In genomic region chr5:133132717-133133116, GRCh38 we compare ENCODE assay signal across 33 cellular contexts.
"Had no signal": no experiment of that assay in that cellular context is flagged by ENCODE, and none has a peak within 500 bp of the region (broad histone marks: within the 10 kb centered on the region; RNA-seq: fewer than 3 reads in every experiment).

No MANE protein-coding gene starts in this region.

- H3K9me3 Mint-ChIP-seq: activated B cell treated with CpG ODN at 0.5 μM for 24 hours; activated CD4-positive, alpha-beta memory T cell treated with anti-CD3 and anti-CD28 coated beads, Interleukin-2, amount 10 ng/mL, durations not matched to agents 7 days and 5 days; activated T-cell treated with anti-CD3 and anti-CD28 coated beads, Interleukin-2, amount 50 U/mL, for 4 hours; activated T-helper 1 cell treated with anti-CD3 and anti-CD28 coated beads, Interleukin-12 subunit alpha, Interleukin-12 subunit beta, Interleukin-2, Interleukin-4 antibody, amounts not matched to agents 30 ng/mL and 10 ng/mL and 1 ng/mL, durations not matched to agents 14 hours and 24 hours and 36 hours; activated T-helper 17 cell treated with anti-CD3 and anti-CD28 coated beads, Interleukin-2, amount 50 U/mL, for 72 hours; T-helper 1 cell treated with Interleukin-12 subunit alpha and Interleukin-12 subunit beta and Interleukin-4 antibody, amounts not matched to agents 30 μg/mL and 1 μg/mL, for 36 hours; T-helper 2 cell treated with Interferon-gamma antibody and Interleukin-4, amounts not matched to agents 5 μg/mL and 100 μg/mL, for 36 hours had no signal

- H3K27me3 ChIP-seq: adrenal gland, body of pancreas, brain microvascular endothelial cell, breast epithelium had no signal

- H3K27ac ChIP-seq: adrenal gland, body of pancreas, brain microvascular endothelial cell, breast epithelium, VCaP had no signal

- H3K36me3 ChIP-seq: adrenal gland, brain microvascular endothelial cell, breast epithelium had no signal

- ATAC-seq: activated CD4-positive, alpha-beta T cell treated with anti-CD3 and anti-CD28 coated beads for 36 hours; activated CD8-positive, alpha-beta memory T cell treated with anti-CD3 and anti-CD28 coated beads, Interleukin-2, amount 10 ng/mL, durations not matched to agents 7 days and 5 days; activated CD8-positive, alpha-beta T cell treated with anti-CD3 and anti-CD28 coated beads, Interleukin-2, amount 10 ng/mL, durations not matched to agents 7 days and 5 days; activated naive CD4-positive, alpha-beta T cell treated with anti-CD3 and anti-CD28 coated beads, Interleukin-2, amount 50 U/mL, for 72 hours; activated T-cell treated with anti-CD3 and anti-CD28 coated beads, Interleukin-2, amount 50 U/mL, for 4 hours; activated T-cell treated with anti-CD3 and anti-CD28 coated beads, Interleukin-2, amount 50 U/mL, for 72 hours; activated T-helper 17 cell treated with anti-CD3 and anti-CD28 coated beads, Interleukin-2, amount 50 U/mL, for 72 hours; body of pancreas had no signal

- DNase-seq: activated B cell treated with CpG ODN at 0.5 μM for 24 hours; activated CD4-positive, alpha-beta memory T cell treated with anti-CD3 and anti-CD28 coated beads, Interleukin-2, amount 10 ng/mL, durations not matched to agents 7 days and 5 days; activated CD4-positive, alpha-beta T cell treated with anti-CD3 and anti-CD28 coated beads for 36 hours; activated CD4-positive, alpha-beta T cell treated with anti-CD3 and anti-CD28 coated beads for 48 hours; activated CD4-positive, alpha-beta T cell treated with anti-CD3 and anti-CD28 coated beads, Interleukin-2, amount 10 ng/mL, durations not matched to agents 7 days and 5 days; activated CD4-positive, alpha-beta T cell treated with anti-CD3 and anti-CD28 coated beads, Interleukin-2, amount 50 U/mL, for 48 hours; activated CD4-positive, CD25-positive, alpha-beta regulatory T cell treated with anti-CD3 and anti-CD28 coated beads, Interleukin-2, amount 50 U/mL, for 72 hours; activated CD8-positive, alpha-beta memory T cell treated with anti-CD3 and anti-CD28 coated beads for 24 hours; activated CD8-positive, alpha-beta memory T cell treated with anti-CD3 and anti-CD28 coated beads, Interleukin-2, amount 10 ng/mL, durations not matched to agents 7 days and 5 days; activated CD8-positive, alpha-beta T cell treated with anti-CD3 and anti-CD28 coated beads, Interleukin-2, amount 10 ng/mL, durations not matched to agents 7 days and 5 days; activated gamma-delta T cell treated with Interleukin-2 at 50 U/mL for 16 hours; activated naive CD4-positive, alpha-beta T cell; activated naive CD4-positive, alpha-beta T cell treated with anti-CD3 and anti-CD28 coated beads for 36 hours; activated naive CD4-positive, alpha-beta T cell treated with anti-CD3 and anti-CD28 coated beads, Interleukin-2, amount 50 U/mL, for 16 hours; activated naive CD8-positive, alpha-beta T cell treated with anti-CD3 and anti-CD28 coated beads for 36 hours; activated T-cell treated with anti-CD3 and anti-CD28 coated beads for 4 hours; activated T-cell treated with anti-CD3 and anti-CD28 coated beads, Interleukin-2, amount 50 U/mL, for 1 hour; activated T-cell treated with anti-CD3 and anti-CD28 coated beads, Interleukin-2, amount 50 U/mL, for 4 hours; activated T-cell treated with anti-CD3 and anti-CD28 coated beads, Interleukin-2, amount 50 U/mL, for 72 hours; amniotic stem cell; aorta; brain microvascular endothelial cell; central memory CD4-positive, alpha-beta T cell; T-helper 9 cell had no signal

- H3K4me3 ChIP-seq: adrenal gland, body of pancreas, breast epithelium had no signal

- H3K4me3 Mint-ChIP-seq: activated B cell treated with CpG ODN at 0.5 μM for 24 hours; activated CD4-positive, alpha-beta memory T cell treated with anti-CD3 and anti-CD28 coated beads, Interleukin-2, amount 10 ng/mL, durations not matched to agents 7 days and 5 days; activated CD4-positive, alpha-beta T cell treated with anti-CD3 and anti-CD28 coated beads for 36 hours; activated CD4-positive, alpha-beta T cell treated with anti-CD3 and anti-CD28 coated beads, Interleukin-2, amount 10 ng/mL, durations not matched to agents 7 days and 5 days; activated CD8-positive, alpha-beta memory T cell treated with anti-CD3 and anti-CD28 coated beads, Interleukin-2, amount 10 ng/mL, durations not matched to agents 7 days and 5 days; activated CD8-positive, alpha-beta T cell treated with anti-CD3 and anti-CD28 coated beads, Interleukin-2, amount 10 ng/mL, durations not matched to agents 7 days and 5 days; activated naive CD4-positive, alpha-beta T cell treated with anti-CD3 and anti-CD28 coated beads for 36 hours; activated naive CD8-positive, alpha-beta T cell treated with anti-CD3 and anti-CD28 coated beads for 36 hours; activated T-cell treated with anti-CD3 and anti-CD28 coated beads, Interleukin-2, amount 50 U/mL, for 4 hours; activated T-cell treated with anti-CD3 and anti-CD28 coated beads, Interleukin-2, amount 50 U/mL, for 72 hours; activated T-helper 1 cell treated with anti-CD3 and anti-CD28 coated beads, Interleukin-12 subunit alpha, Interleukin-12 subunit beta, Interleukin-2, Interleukin-4 antibody, amounts not matched to agents 30 ng/mL and 10 ng/mL and 1 ng/mL, durations not matched to agents 14 hours and 24 hours and 36 hours; activated T-helper 17 cell treated with anti-CD3 and anti-CD28 coated beads, Interleukin-2, amount 50 U/mL, for 72 hours; T-helper 1 cell treated with Interleukin-12 subunit alpha and Interleukin-12 subunit beta and Interleukin-4 antibody, amounts not matched to agents 30 μg/mL and 1 μg/mL, for 36 hours; T-helper 2 cell treated with Interferon-gamma antibody and Interleukin-4, amounts not matched to agents 5 μg/mL and 100 μg/mL, for 36 hours had no signal

- H3K27ac Mint-ChIP-seq: activated B cell treated with CpG ODN at 0.5 μM for 24 hours; activated CD4-positive, alpha-beta memory T cell treated with anti-CD3 and anti-CD28 coated beads, Interleukin-2, amount 10 ng/mL, durations not matched to agents 7 days and 5 days; activated CD4-positive, alpha-beta T cell treated with anti-CD3 and anti-CD28 coated beads for 36 hours; activated CD4-positive, alpha-beta T cell treated with anti-CD3 and anti-CD28 coated beads, Interleukin-2, amount 10 ng/mL, durations not matched to agents 7 days and 5 days; activated CD8-positive, alpha-beta memory T cell treated with anti-CD3 and anti-CD28 coated beads, Interleukin-2, amount 10 ng/mL, durations not matched to agents 7 days and 5 days; activated CD8-positive, alpha-beta T cell treated with anti-CD3 and anti-CD28 coated beads, Interleukin-2, amount 10 ng/mL, durations not matched to agents 7 days and 5 days; activated naive CD4-positive, alpha-beta T cell treated with anti-CD3 and anti-CD28 coated beads for 36 hours; activated naive CD4-positive, alpha-beta T cell treated with anti-CD3 and anti-CD28 coated beads, Interleukin-2, amount 50 U/mL, for 72 hours; activated naive CD8-positive, alpha-beta T cell treated with anti-CD3 and anti-CD28 coated beads for 36 hours; activated T-cell treated with anti-CD3 and anti-CD28 coated beads, Interleukin-2, amount 50 U/mL, for 72 hours; activated T-helper 1 cell treated with anti-CD3 and anti-CD28 coated beads, Interleukin-12 subunit alpha, Interleukin-12 subunit beta, Interleukin-2, Interleukin-4 antibody, amounts not matched to agents 30 ng/mL and 10 ng/mL and 1 ng/mL, durations not matched to agents 14 hours and 24 hours and 36 hours; activated T-helper 17 cell treated with anti-CD3 and anti-CD28 coated beads, Interleukin-2, amount 50 U/mL, for 72 hours; T-helper 1 cell treated with Interleukin-12 subunit alpha and Interleukin-12 subunit beta and Interleukin-4 antibody, amounts not matched to agents 30 μg/mL and 1 μg/mL, for 36 hours; T-helper 2 cell treated with Interferon-gamma antibody and Interleukin-4, amounts not matched to agents 5 μg/mL and 100 μg/mL, for 36 hours had no signal

- H3K4me1 Mint-ChIP-seq: activated B cell treated with CpG ODN at 0.5 μM for 24 hours; activated CD4-positive, alpha-beta memory T cell treated with anti-CD3 and anti-CD28 coated beads, Interleukin-2, amount 10 ng/mL, durations not matched to agents 7 days and 5 days; activated CD4-positive, alpha-beta T cell treated with anti-CD3 and anti-CD28 coated beads for 36 hours; activated CD4-positive, alpha-beta T cell treated with anti-CD3 and anti-CD28 coated beads, Interleukin-2, amount 10 ng/mL, durations not matched to agents 7 days and 5 days; activated naive CD8-positive, alpha-beta T cell treated with anti-CD3 and anti-CD28 coated beads for 36 hours; activated T-helper 17 cell treated with anti-CD3 and anti-CD28 coated beads, Interleukin-2, amount 50 U/mL, for 72 hours had no signal

- H3K9me3 ChIP-seq: adrenal gland, body of pancreas, breast epithelium had no signal

- H3K36me3 Mint-ChIP-seq: activated CD8-positive, alpha-beta memory T cell treated with anti-CD3 and anti-CD28 coated beads, Interleukin-2, amount 10 ng/mL, durations not matched to agents 7 days and 5 days; activated naive CD8-positive, alpha-beta T cell treated with anti-CD3 and anti-CD28 coated beads for 36 hours had no signal

- H3K4me1 ChIP-seq: adrenal gland, body of pancreas, breast epithelium had no signal

- H3K27me3 Mint-ChIP-seq: activated B cell treated with CpG ODN at 0.5 μM for 24 hours; activated CD4-positive, alpha-beta T cell treated with anti-CD3 and anti-CD28 coated beads for 36 hours; activated naive CD8-positive, alpha-beta T cell treated with anti-CD3 and anti-CD28 coated beads for 36 hours; activated T-helper 17 cell treated with anti-CD3 and anti-CD28 coated beads, Interleukin-2, amount 50 U/mL, for 72 hours had no signal
